Comparison of ENCODE assay signal across 1 cellular context in the genomic region with DNA sequence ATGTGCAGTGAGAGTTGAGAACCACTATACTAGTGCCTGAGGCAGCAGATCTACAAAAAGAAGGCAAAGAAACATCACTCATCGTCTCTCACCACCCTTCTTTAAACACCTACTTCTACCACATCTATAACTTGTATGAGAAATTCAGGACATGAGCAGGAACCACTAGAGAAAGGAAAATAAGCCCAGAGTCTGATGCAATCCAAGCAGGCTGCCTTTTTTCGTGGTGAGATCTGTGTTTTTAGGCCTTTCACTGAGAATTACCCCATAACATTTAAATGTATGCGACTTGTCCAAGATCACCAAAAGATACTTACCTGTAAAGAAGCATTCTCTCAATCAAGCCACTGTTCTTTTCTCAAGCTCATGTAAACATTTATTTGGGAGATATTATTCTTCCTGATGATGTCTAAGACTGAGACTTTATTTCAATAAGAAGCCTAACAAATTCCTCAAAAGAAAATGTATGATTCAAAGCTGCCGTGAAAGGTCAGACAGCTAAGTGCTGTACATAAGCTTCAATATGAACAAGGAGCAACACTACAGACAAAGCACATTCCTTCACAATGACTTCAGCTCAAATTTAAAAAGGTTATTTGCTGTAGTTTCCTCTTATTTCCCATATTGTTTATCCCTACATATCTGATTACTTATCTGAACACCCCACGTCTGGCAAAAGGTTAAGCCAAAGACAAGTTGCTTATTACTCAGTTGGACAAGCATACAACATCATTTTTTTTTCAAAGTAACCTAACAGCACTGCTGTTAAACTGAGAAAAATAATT.
A peak's percentile ranks its signal among the peaks of the same experiment; 100 is the strongest.
TF ChIP-seq lines count a peak whose summit lies in the region.

No MANE protein-coding gene starts in this region.

TF ChIP-seq in IMR-90, 13 proteins besides CTCF, POLR2A, EP300 and RAD21:
- TF ChIP-seq RFX5 (IDR thresholded peaks at IDR 0.05; ENCODE audit: low read depth, low read length) (no peak), CEBPB (IDR thresholded peaks at IDR 0.05; ENCODE audit: low read depth, low read length) (peak; percentile 81), CHD1 (IDR thresholded peaks at IDR 0.05; ENCODE audit: low read depth, low read length) (no peak)
